In the genomic region with DNA sequence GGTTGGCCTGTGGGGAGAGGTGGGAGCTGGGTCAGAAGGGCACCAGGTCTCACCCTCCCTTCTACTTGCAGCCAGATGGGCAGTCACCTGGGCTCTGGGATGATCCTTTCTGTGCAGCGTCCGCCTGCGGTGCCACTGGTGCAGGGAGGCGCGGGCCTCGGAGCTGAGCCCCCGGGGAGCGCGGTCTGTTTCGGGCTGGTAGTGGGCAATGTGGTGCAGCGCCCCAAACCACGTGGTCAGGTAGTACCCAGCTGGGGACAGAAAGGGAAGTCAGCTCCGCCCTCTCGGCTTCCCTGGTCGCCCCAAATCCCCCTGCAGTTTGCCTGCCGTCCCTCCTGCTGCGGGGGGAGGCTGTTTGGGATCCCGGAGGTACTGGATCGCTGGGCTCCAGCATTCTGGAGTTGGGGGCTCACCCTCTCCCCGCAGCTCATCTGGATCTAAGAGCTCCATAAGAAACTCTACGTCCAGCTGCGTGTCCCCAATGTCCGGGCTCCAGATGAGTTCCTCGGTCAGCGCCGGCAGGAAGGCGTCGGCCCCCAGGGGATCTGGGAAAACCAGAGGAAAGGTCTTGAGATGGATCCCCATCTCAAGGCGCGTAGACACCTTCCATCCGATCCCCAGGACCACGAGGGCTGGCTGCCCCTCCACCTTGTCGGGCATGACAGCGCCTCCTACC, we compare ENCODE assay signal across 8 cellular contexts. TPM values are rescaled to one million over a fixed set of nuclear protein-coding genes. Genes with fewer than 3 reads are reported as not detected.
A peak's percentile ranks its signal among the peaks of the same experiment; 100 is the strongest.
DNase-seq lines count a peak whose midpoint lies in the region; ATAC-seq lines count a peak whose summit lies in the region.

No MANE protein-coding gene starts in this region.

- DNase-seq in activated CD4-positive, alpha-beta T cell treated with anti-CD3 and anti-CD28 coated beads, Interleukin-2, amount 10 ng/mL, durations not matched to agents 24 days and 14 days = peak; percentile 76
- DNase-seq in activated CD4-positive, alpha-beta T cell treated with anti-CD3 and anti-CD28 coated beads for 1 hour = no peak
- peak; percentile 58 for DNase-seq in activated naive CD8-positive, alpha-beta T cell treated with anti-CD3 and anti-CD28 coated beads, Interleukin-2, amount 50 U/mL, for 24 hours
- DNase-seq in iPS-NIHi7 (ENCODE audit: extremely low spot score) = peak; percentile 38
- no peak for DNase-seq in SKM-1 (lab: John Stamatoyannopoulos, UW; ENCODE audit: unreplicated experiment)
- DNase-seq in hepatic stellate cell (ENCODE audit: low spot score) = no peak
- DNase-seq in NCI-H2107 treated with DMSO at 0.1 percent for 48 hours (lab: John Stamatoyannopoulos, UW; ENCODE audit: unreplicated experiment) = no peak

- ATAC-seq in activated naive CD8-positive, alpha-beta T cell treated with anti-CD3 and anti-CD28 coated beads, Interleukin-2, amount 50 U/mL, for 24 hours = peak; percentile 17
- ATAC-seq in stimulated activated memory B cell treated with anti-CD40 and anti-IgM and Interleukin-4, amounts not matched to agents 10 μg/mL and 1 μg/mL and 100 μg/mL, for 72 hours = peak; percentile 61

- H3K27ac Mint-ChIP-seq in activated CD4-positive, alpha-beta T cell treated with anti-CD3 and anti-CD28 coated beads, Interleukin-2, amount 10 ng/mL, durations not matched to agents 24 days and 14 days = peak overlapping the region; percentile 89
- peak overlapping the region; percentile 83 for H3K27ac Mint-ChIP-seq in activated naive CD8-positive, alpha-beta T cell treated with anti-CD3 and anti-CD28 coated beads, Interleukin-2, amount 50 U/mL, for 24 hours
- peak overlapping the region; percentile 84 for H3K27ac Mint-ChIP-seq in stimulated activated memory B cell treated with anti-CD40 and anti-IgM and Interleukin-4, amounts not matched to agents 10 μg/mL and 1 μg/mL and 100 μg/mL, for 72 hours

- peaks cover 43% of the 10 kb centered on the region for H3K36me3 Mint-ChIP-seq in activated CD4-positive, alpha-beta T cell treated with anti-CD3 and anti-CD28 coated beads, Interleukin-2, amount 10 ng/mL, durations not matched to agents 24 days and 14 days (ENCODE audit: low read depth)
- peaks cover 31% of the 10 kb centered on the region for H3K36me3 Mint-ChIP-seq in activated naive CD8-positive, alpha-beta T cell treated with anti-CD3 and anti-CD28 coated beads, Interleukin-2, amount 50 U/mL, for 24 hours (ENCODE audit: low read depth)
- peaks cover 43% of the 10 kb centered on the region for H3K36me3 Mint-ChIP-seq in stimulated activated memory B cell treated with anti-CD40 and anti-IgM and Interleukin-4, amounts not matched to agents 10 μg/mL and 1 μg/mL and 100 μg/mL, for 72 hours

- intact Hi-C loops in activated CD4-positive, alpha-beta T cell treated with anti-CD3 and anti-CD28 coated beads, Interleukin-2, amount 10 ng/mL, durations not matched to agents 24 days and 14 days (cut with micrococcal nuclease) = loop anchor here (1.0 kb wide), 3 partner anchors 9 to 354 kb away; a partner anchor contains a TSS

- H3K4me1 Mint-ChIP-seq in activated CD4-positive, alpha-beta T cell treated with anti-CD3 and anti-CD28 coated beads, Interleukin-2, amount 10 ng/mL, durations not matched to agents 24 days and 14 days = peaks cover 35% of the 10 kb centered on the region
- peaks cover 50% of the 10 kb centered on the region for H3K4me1 Mint-ChIP-seq in activated naive CD8-positive, alpha-beta T cell treated with anti-CD3 and anti-CD28 coated beads, Interleukin-2, amount 50 U/mL, for 24 hours
- H3K4me1 Mint-ChIP-seq in stimulated activated memory B cell treated with anti-CD40 and anti-IgM and Interleukin-4, amounts not matched to agents 10 μg/mL and 1 μg/mL and 100 μg/mL, for 72 hours = peaks cover 67% of the 10 kb centered on the region

- H3K4me3 Mint-ChIP-seq in activated CD4-positive, alpha-beta T cell treated with anti-CD3 and anti-CD28 coated beads, Interleukin-2, amount 10 ng/mL, durations not matched to agents 24 days and 14 days = peak overlapping the region; percentile 95
- H3K4me3 Mint-ChIP-seq in activated naive CD8-positive, alpha-beta T cell treated with anti-CD3 and anti-CD28 coated beads, Interleukin-2, amount 50 U/mL, for 24 hours = peak overlapping the region; percentile 83
- peak overlapping the region; percentile 77 for H3K4me3 Mint-ChIP-seq in stimulated activated memory B cell treated with anti-CD40 and anti-IgM and Interleukin-4, amounts not matched to agents 10 μg/mL and 1 μg/mL and 100 μg/mL, for 72 hours

- H3K9me3 Mint-ChIP-seq in activated CD4-positive, alpha-beta T cell treated with anti-CD3 and anti-CD28 coated beads, Interleukin-2, amount 10 ng/mL, durations not matched to agents 24 days and 14 days = no peaks in the 10 kb centered on the region
- no peaks in the 10 kb centered on the region for H3K9me3 Mint-ChIP-seq in activated naive CD8-positive, alpha-beta T cell treated with anti-CD3 and anti-CD28 coated beads, Interleukin-2, amount 50 U/mL, for 24 hours
- H3K9me3 Mint-ChIP-seq in stimulated activated memory B cell treated with anti-CD40 and anti-IgM and Interleukin-4, amounts not matched to agents 10 μg/mL and 1 μg/mL and 100 μg/mL, for 72 hours = no peaks in the 10 kb centered on the region

- H3K27me3 Mint-ChIP-seq in activated CD4-positive, alpha-beta T cell treated with anti-CD3 and anti-CD28 coated beads, Interleukin-2, amount 10 ng/mL, durations not matched to agents 24 days and 14 days = no peaks in the 10 kb centered on the region
- H3K27me3 Mint-ChIP-seq in activated naive CD8-positive, alpha-beta T cell treated with anti-CD3 and anti-CD28 coated beads, Interleukin-2, amount 50 U/mL, for 24 hours = no peaks in the 10 kb centered on the region
- no peaks in the 10 kb centered on the region for H3K27me3 Mint-ChIP-seq in stimulated activated memory B cell treated with anti-CD40 and anti-IgM and Interleukin-4, amounts not matched to agents 10 μg/mL and 1 μg/mL and 100 μg/mL, for 72 hours

RNA-seq across cellular contexts. Expression of a gene that starts 8.8 kb away (rescaled TPM):
- 62.7 and 68.9 TPM in 2 replicates for total RNA-seq in activated CD4-positive, alpha-beta T cell treated with anti-CD3 and anti-CD28 coated beads, Interleukin-2, amount 10 ng/mL, durations not matched to agents 24 days and 14 days

RNA-seq across cellular contexts. Expression of a gene that starts 19.5 kb away (rescaled TPM):
- 686 and 695 TPM in 2 replicates for total RNA-seq in activated CD4-positive, alpha-beta T cell treated with anti-CD3 and anti-CD28 coated beads, Interleukin-2, amount 10 ng/mL, durations not matched to agents 24 days and 14 days

RNA-seq across cellular contexts. Expression of a gene that starts 30.1 kb away (rescaled TPM):
- 23.6 and 30.1 TPM in 2 replicates for total RNA-seq in activated CD4-positive, alpha-beta T cell treated with anti-CD3 and anti-CD28 coated beads, Interleukin-2, amount 10 ng/mL, durations not matched to agents 24 days and 14 days

RNA-seq across cellular contexts. Expression of a gene that starts 30.5 kb away (rescaled TPM):
- 89.2 and 89.7 TPM in 2 replicates for total RNA-seq in activated CD4-positive, alpha-beta T cell treated with anti-CD3 and anti-CD28 coated beads, Interleukin-2, amount 10 ng/mL, durations not matched to agents 24 days and 14 days

RNA-seq across cellular contexts. Expression of a gene that starts 37.7 kb away (rescaled TPM):
- total RNA-seq in activated CD4-positive, alpha-beta T cell treated with anti-CD3 and anti-CD28 coated beads, Interleukin-2, amount 10 ng/mL, durations not matched to agents 24 days and 14 days = 129 and 130 TPM in 2 replicates

Comparison
In these comparisons a context has a peak if more than half of its experiments do, and no peak if none do; other contexts are left out.
1. DNase-seq: peak in activated CD4-positive, alpha-beta T cell treated with anti-CD3 and anti-CD28 coated beads, Interleukin-2, amount 10 ng/mL, durations not matched to agents 24 days and 14 days (single experiment), activated naive CD8-positive, alpha-beta T cell treated with anti-CD3 and anti-CD28 coated beads, Interleukin-2, amount 50 U/mL, for 24 hours (single experiment) and iPS-NIHi7 (single experiment); none in activated CD4-positive, alpha-beta T cell treated with anti-CD3 and anti-CD28 coated beads for 1 hour (single experiment), SKM-1 (single experiment), hepatic stellate cell (single experiment) and NCI-H2107 treated with DMSO at 0.1 percent for 48 hours (single experiment).
2. Peak in every context shown above with its lines, with median percentiles within 50 percentile points of each other: H3K27ac Mint-ChIP-seq and H3K4me3 Mint-ChIP-seq.